9 cellular contexts compared by ENCODE assay signal in the genomic region with DNA sequence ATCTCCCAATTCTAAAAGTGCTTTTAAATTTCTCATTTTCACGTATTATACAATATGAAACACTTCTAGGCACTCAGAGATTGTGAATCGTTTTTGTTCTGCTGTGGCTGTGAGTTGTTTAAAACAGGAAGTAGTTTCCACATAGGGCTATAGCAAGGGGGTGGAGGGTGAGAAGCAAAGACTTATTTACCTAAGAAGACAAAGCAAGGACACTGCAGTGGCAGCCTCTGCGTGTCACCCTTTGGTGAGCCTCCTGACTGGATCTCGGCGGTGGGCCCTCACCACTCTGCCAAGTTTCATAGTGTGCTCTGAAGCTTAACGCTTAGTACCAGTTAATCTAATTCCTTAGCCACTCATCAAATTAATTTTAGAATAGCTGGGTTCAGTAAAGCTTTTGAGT. TPM values are rescaled to one million over a fixed set of nuclear protein-coding genes. Genes with fewer than 3 reads are reported as not detected.
DNase-seq lines count a peak whose midpoint lies in the region; ATAC-seq, FAIRE-seq and TF ChIP-seq lines count a peak whose summit lies in the region.
"Had no signal": no experiment of that assay in that cellular context is flagged by ENCODE, and none has a peak within 500 bp of the region (broad histone marks: within the 10 kb centered on the region; RNA-seq: fewer than 3 reads in every experiment).

No MANE protein-coding gene starts in this region.

- no TSS peak for BruUV-seq in Caco-2 (replicated peaks; lab: Mats Ljungman, UMichigan)

- no peaks in the 10 kb centered on the region for H3K9me2 ChIP-seq in GM23338 (ENCODE audit: insufficient read depth)

- H3K4me3 Mint-ChIP-seq in GM23338 (no peak overlapping the region), immature natural killer cell (peak overlapping the region in 1 of 5 donors; percentile 13), Caco-2 (ENCODE audit: unreplicated experiment) (no peak overlapping the region)

- peaks cover 1% of the 10 kb centered on the region for H3K27me3 Mint-ChIP-seq in GM23338 (ENCODE audit: insufficient read depth, low read depth, poor library complexity)
- peaks cover 3 to 9% (median 5%) of the 10 kb centered on the region in 3 donors for H3K27me3 Mint-ChIP-seq in immature natural killer cell (ENCODE audit: low read depth in 3 of 3)
- H3K27me3 Mint-ChIP-seq in Caco-2 (ENCODE audit: insufficient read depth, unreplicated experiment) = peaks cover 7% of the 10 kb centered on the region

- no peaks in the 10 kb centered on the region for H3F3A ChIP-seq in GM23338 (replicated peaks; ENCODE audit: low read depth)

- peaks cover 21% of the 10 kb centered on the region for H3K4me1 ChIP-seq in GM23338 (ENCODE audit: insufficient read depth)
- H3K4me1 ChIP-seq in Caco-2 = no peaks in the 10 kb centered on the region

- DNase-seq in GM23338 (ENCODE audit: low spot score) = peak; percentile 27
- peak; percentile 82 for DNase-seq in MV-4-11 (lab: John Stamatoyannopoulos, UW)
- DNase-seq in immature natural killer cell = peak in 1 of 3 donors; percentile 8
- no peak for DNase-seq in frontal cortex (ENCODE audit: low spot score in 2 of 2)
- no peak for DNase-seq in Caco-2
- no peak for DNase-seq in GM19240 (ENCODE audit: insufficient read length, low spot score)
- no peak for DNase-seq in NCI-H1694 treated with DMSO at 0.1 percent for 48 hours (lab: John Stamatoyannopoulos, UW)

- TF ChIP-seq CTCF in GM23338 (conservative IDR thresholded peaks at IDR 0.05; ENCODE audit: low read depth in 2 of 2) (no peak), Caco-2 (IDR thresholded peaks at IDR 0.05; ENCODE audit: insufficient read depth in 1 of 2, low read depth in 1 of 2, low read length in 1 of 2, severe bottlenecking in 1 of 2, unreplicated experiment in 1 of 2) (no peak)

- no peaks in the 10 kb centered on the region for H3K36me3 Mint-ChIP-seq in GM23338 (ENCODE audit: low read depth)
- no peaks in the 10 kb centered on the region for H3K36me3 Mint-ChIP-seq in immature natural killer cell
- H3K36me3 Mint-ChIP-seq in Caco-2 (ENCODE audit: insufficient read depth, unreplicated experiment) = no peaks in the 10 kb centered on the region
- H3K36me3 Mint-ChIP-seq: IgD-negative memory B cell had no signal

- H3K4me1 Mint-ChIP-seq in GM23338 = peaks cover 23% of the 10 kb centered on the region; the same call in 2 of the 3 replicates
- peaks cover 9 to 14% of the 10 kb centered on the region in 2 donors for H3K4me1 Mint-ChIP-seq in immature natural killer cell
- H3K4me1 Mint-ChIP-seq in Caco-2 (ENCODE audit: low read depth, unreplicated experiment) = no peaks in the 10 kb centered on the region

- intact Hi-C loops in Caco-2 (cut with micrococcal nuclease; ENCODE audit: unreplicated experiment) = no loop called here

- no peaks in the 10 kb centered on the region for H3K9me3 ChIP-seq in Caco-2

- CTCF ChIA-PET in Caco-2 (lab: Charles Lee) = no interaction called here

- no peaks in the 10 kb centered on the region for H4K20me1 ChIP-seq in GM23338 (replicated peaks; ENCODE audit: insufficient read depth)

- no peaks in the 10 kb centered on the region for H3K79me2 ChIP-seq in GM23338 (replicated peaks; ENCODE audit: insufficient read depth)

- H3K4me3 ChIP-seq in GM23338 = no peak overlapping the region
- no peak overlapping the region for H3K4me3 ChIP-seq in Caco-2 (ENCODE audit: low read depth, low read length)

- H2AFZ ChIP-seq in GM23338 = peak overlapping the region; percentile 14; the same call in 1 of the 2 replicates

- H3K27ac Mint-ChIP-seq in GM23338 = no peak overlapping the region
- H3K27ac Mint-ChIP-seq in immature natural killer cell = peak overlapping the region in 4 of 6 donors; percentile 17 to 38 (median 26)
- H3K27ac Mint-ChIP-seq in Caco-2 (ENCODE audit: unreplicated experiment) = no peak overlapping the region

- FAIRE-seq in frontal cortex (lab: Jason Lieb, UNC) = no peak

- H3K9me3 Mint-ChIP-seq in GM23338 = 0 out of 3 replicates have a peak, but pooled peaks cover 3% of the 10 kb centered on the region
- H3K9me3 Mint-ChIP-seq in immature natural killer cell = no peaks in the 10 kb centered on the region
- H3K9me3 Mint-ChIP-seq in Caco-2 (ENCODE audit: unreplicated experiment) = no peaks in the 10 kb centered on the region
- H3K9me3 Mint-ChIP-seq: IgD-negative memory B cell had no signal

- ATAC-seq in GM18861 (IDR thresholded peaks at IDR 0.05; ENCODE audit: unreplicated experiment) = peak; percentile 92
- peak; percentile 64 for ATAC-seq in GM23338

- H3K36me3 ChIP-seq in GM23338 (ENCODE audit: insufficient read depth) = no peaks in the 10 kb centered on the region
- no peaks in the 10 kb centered on the region for H3K36me3 ChIP-seq in Caco-2 (ENCODE audit: control insufficient read depth, insufficient read depth, low read length)

- H3K27me3 ChIP-seq in GM23338 (ENCODE audit: insufficient read depth) (no peaks in the 10 kb centered on the region), Caco-2 (replicated peaks; ENCODE audit: control insufficient read depth, insufficient read depth, low read length) (no peaks in the 10 kb centered on the region; the same call in 1 of the 2 replicates)

- no peak overlapping the region for H3K4me2 ChIP-seq in GM23338

- no peak overlapping the region for H3K27ac ChIP-seq in GM23338 (ENCODE audit: low read depth)

- POLR2A ChIA-PET in Caco-2 (lab: Charles Lee) = no interaction called here

TF ChIP-seq in GM23338, 12 proteins besides CTCF, POLR2A, EP300 and RAD21:
- no peak for TF ChIP-seq NANOG (IDR thresholded peaks at IDR 0.05; ENCODE audit: borderline replicate concordance)
- no peak for TF ChIP-seq POLR2AphosphoS5 (IDR thresholded peaks at IDR 0.05; ENCODE audit: low read depth)
- TF ChIP-seq, protein P1, sequence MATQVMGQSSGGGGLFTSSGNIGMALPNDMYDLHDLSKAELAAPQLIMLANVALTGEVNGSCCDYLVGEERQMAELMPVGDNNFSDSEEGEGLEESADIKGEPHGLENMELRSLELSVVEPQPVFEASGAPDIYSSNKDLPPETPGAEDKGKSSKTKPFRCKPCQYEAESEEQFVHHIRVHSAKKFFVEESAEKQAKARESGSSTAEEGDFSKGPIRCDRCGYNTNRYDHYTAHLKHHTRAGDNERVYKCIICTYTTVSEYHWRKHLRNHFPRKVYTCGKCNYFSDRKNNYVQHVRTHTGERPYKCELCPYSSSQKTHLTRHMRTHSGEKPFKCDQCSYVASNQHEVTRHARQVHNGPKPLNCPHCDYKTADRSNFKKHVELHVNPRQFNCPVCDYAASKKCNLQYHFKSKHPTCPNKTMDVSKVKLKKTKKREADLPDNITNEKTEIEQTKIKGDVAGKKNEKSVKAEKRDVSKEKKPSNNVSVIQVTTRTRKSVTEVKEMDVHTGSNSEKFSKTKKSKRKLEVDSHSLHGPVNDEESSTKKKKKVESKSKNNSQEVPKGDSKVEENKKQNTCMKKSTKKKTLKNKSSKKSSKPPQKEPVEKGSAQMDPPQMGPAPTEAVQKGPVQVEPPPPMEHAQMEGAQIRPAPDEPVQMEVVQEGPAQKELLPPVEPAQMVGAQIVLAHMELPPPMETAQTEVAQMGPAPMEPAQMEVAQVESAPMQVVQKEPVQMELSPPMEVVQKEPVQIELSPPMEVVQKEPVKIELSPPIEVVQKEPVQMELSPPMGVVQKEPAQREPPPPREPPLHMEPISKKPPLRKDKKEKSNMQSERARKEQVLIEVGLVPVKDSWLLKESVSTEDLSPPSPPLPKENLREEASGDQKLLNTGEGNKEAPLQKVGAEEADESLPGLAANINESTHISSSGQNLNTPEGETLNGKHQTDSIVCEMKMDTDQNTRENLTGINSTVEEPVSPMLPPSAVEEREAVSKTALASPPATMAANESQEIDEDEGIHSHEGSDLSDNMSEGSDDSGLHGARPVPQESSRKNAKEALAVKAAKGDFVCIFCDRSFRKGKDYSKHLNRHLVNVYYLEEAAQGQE (IDR thresholded peaks at IDR 0.05; ENCODE audit: unreplicated experiment) = no peak
TF ChIP-seq in GM23338: peak in this region for 0.

RNA-seq across cellular contexts. Expression of gene TNFSF13B, which starts 56.8 kb away (rescaled TPM):
- 0.10 TPM in 1 of 2 replicates, not detected in the other for total RNA-seq in GM23338 (2014; rRNA removed; shearing (Covaris generic))
- polyA plus RNA-seq in GM23338 (2016; fragmentation: Nextera tagmentation; extraction: Ambion mirVana) (0.55 TPM in 1 of 2 replicates, not detected in the other), immature natural killer cell (10 to 100 TPM in 2 of 3 donors, 1 to 10 TPM in 1; 6.4 to 17.2 (median 10.2) TPM)
- total RNA-seq in frontal cortex (1.6 TPM), Caco-2 (2022) (0.41 and 0.84 TPM in 2 replicates)

Comparison
In these comparisons a context has a peak if more than half of its experiments do, and no peak if none do; other contexts are left out.
1. DNase-seq: peak in GM23338 (single experiment) and MV-4-11 (single experiment); none in frontal cortex (0 of 2), Caco-2 (0 of 2), GM19240 (single experiment) and NCI-H1694 treated with DMSO at 0.1 percent for 48 hours (single experiment).
2. H3K27ac Mint-ChIP-seq: peak in immature natural killer cell (4 of 6); none in GM23338 (single experiment) and Caco-2 (single experiment).